ENCODE assay signal across 25 cellular contexts in the genomic region with DNA sequence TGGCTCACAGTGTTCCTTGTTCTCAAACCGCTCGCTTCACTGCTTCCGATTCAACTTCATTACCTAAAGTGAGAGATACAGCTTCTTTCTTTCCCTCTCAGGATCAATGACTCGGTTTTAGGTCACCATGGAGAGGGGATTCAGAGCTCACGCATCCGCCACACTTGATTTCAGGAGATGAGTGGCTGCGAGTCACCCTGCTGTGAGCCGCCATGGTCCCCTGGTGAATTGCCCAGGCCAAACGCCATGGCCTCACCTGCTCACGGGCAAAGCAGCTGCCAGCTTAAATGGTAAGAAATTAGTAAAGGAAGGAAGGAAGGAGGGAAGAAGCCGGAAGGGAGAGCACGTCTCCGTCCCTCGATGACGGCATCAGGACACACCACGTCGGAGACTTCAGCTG.
A peak's percentile ranks its signal among the peaks of the same experiment; 100 is the strongest.
DNase-seq lines count a peak whose midpoint lies in the region; ATAC-seq and TF ChIP-seq lines count a peak whose summit lies in the region.
"Had no signal": no experiment of that assay in that cellular context is flagged by ENCODE, and none has a peak within 500 bp of the region (broad histone marks: within the 10 kb centered on the region; RNA-seq: fewer than 3 reads in every experiment).

No MANE protein-coding gene starts in this region.

- H3K9ac ChIP-seq in BLaER1 (no peak overlapping the region), GM23248 (no peak overlapping the region)

- peaks cover 17% of the 10 kb centered on the region for H3K4me1 Mint-ChIP-seq in T-helper 17 cell
- H3K4me1 Mint-ChIP-seq in effector memory CD8-positive, alpha-beta T cell (ENCODE audit: low read depth in 2 of 2), result peaks cover 14 to 16% of the 10 kb centered on the region in 2 donors
- peaks cover 1% of the 10 kb centered on the region for H3K4me1 Mint-ChIP-seq in activated T-helper 2 cell treated with anti-CD3 and anti-CD28 coated beads, Interferon-gamma antibody, Interleukin-2, Interleukin-4, amounts not matched to agents 10 μg/mL and 5 μg/mL and 100 μg/mL, durations not matched to agents 14 hours and 24 hours and 36 hours (ENCODE audit: low read depth)

- 73 to 75% methylated on average over 16 to 17 of the region's 17 CpGs for WGBS in GM23248 (ENCODE audit: low coverage in 1 of 2, low lambda C conversion rate in 2 of 2, missing lambda C conversion rate in 2 of 2), 2 experiments

- H3K27me3 Mint-ChIP-seq in T-helper 17 cell, result peaks cover 51% of the 10 kb centered on the region
- peaks cover 10 to 39% of the 10 kb centered on the region in 2 donors for H3K27me3 Mint-ChIP-seq in effector memory CD8-positive, alpha-beta T cell
- H3K27me3 Mint-ChIP-seq in activated T-helper 2 cell treated with anti-CD3 and anti-CD28 coated beads, Interferon-gamma antibody, Interleukin-2, Interleukin-4, amounts not matched to agents 10 μg/mL and 5 μg/mL and 100 μg/mL, durations not matched to agents 14 hours and 24 hours and 36 hours (ENCODE audit: low read depth), result peaks cover 11% of the 10 kb centered on the region

- H3K27me3 ChIP-seq in BLaER1 (no peaks in the 10 kb centered on the region), GM23248 (replicated peaks; ENCODE audit: insufficient read depth) (no peaks in the 10 kb centered on the region), brain microvascular endothelial cell (replicated peaks) (no peaks in the 10 kb centered on the region)
- H3K27me3 ChIP-seq: pancreas had no signal

- DNase-seq in GM23248 (peak; percentile 42), T-helper 17 cell (no peak), kidney tubule cell (ENCODE audit: low spot score) (peak; percentile 86), brain microvascular endothelial cell (no peak)
- DNase-seq in effector memory CD8-positive, alpha-beta T cell, result no peak
- no peak for DNase-seq in activated T-helper 2 cell treated with anti-CD3 and anti-CD28 coated beads, Interferon-gamma antibody, Interleukin-2, Interleukin-4, amounts not matched to agents 10 μg/mL and 5 μg/mL and 100 μg/mL, durations not matched to agents 14 hours and 24 hours and 36 hours (ENCODE audit: low spot score)
- DNase-seq: activated CD4-positive, alpha-beta T cell treated with anti-CD3 and anti-CD28 coated beads, Interleukin-2, amount 50 U/mL, for 48 hours; activated CD4-positive, CD25-positive, alpha-beta regulatory T cell treated with anti-CD3 and anti-CD28 coated beads, Interleukin-2, amount 50 U/mL, for 72 hours; activated naive CD4-positive, alpha-beta T cell treated with anti-CD3 and anti-CD28 coated beads for 36 hours; activated T-cell treated with anti-CD3 and anti-CD28 coated beads, Interleukin-2, amount 50 U/mL, for 72 hours; AML-193; CD4-positive, alpha-beta memory T cell; hypothalamus; mesenchymal stem cell; NCI-H1436 treated with DMSO at 0.1 percent for 48 hours; NCI-H748 treated with DMSO at 0.1 percent for 48 hours; stimulated activated naive B cell treated with anti-CD40 and anti-IgM and Interleukin-4, amounts not matched to agents 10 μg/mL and 1 μg/mL and 100 μg/mL, for 72 hours had no signal

- H3K27ac ChIP-seq in BLaER1 (no peak overlapping the region), GM23248 (no peak overlapping the region), brain microvascular endothelial cell (no peak overlapping the region)
- H3K27ac ChIP-seq: A549, pancreas, skin epidermis had no signal

- H3K36me3 Mint-ChIP-seq in T-helper 17 cell (ENCODE audit: low read depth), result peaks cover 2% of the 10 kb centered on the region
- H3K36me3 Mint-ChIP-seq in effector memory CD8-positive, alpha-beta T cell (ENCODE audit: insufficient read depth), result peaks cover 4% of the 10 kb centered on the region
- H3K36me3 Mint-ChIP-seq in activated T-helper 2 cell treated with anti-CD3 and anti-CD28 coated beads, Interferon-gamma antibody, Interleukin-2, Interleukin-4, amounts not matched to agents 10 μg/mL and 5 μg/mL and 100 μg/mL, durations not matched to agents 14 hours and 24 hours and 36 hours (ENCODE audit: low read depth), result no peaks in the 10 kb centered on the region

- ATAC-seq in T-helper 17 cell (no peak), GM19023 (IDR thresholded peaks at IDR 0.05; ENCODE audit: unreplicated experiment) (no peak)
- ATAC-seq in effector memory CD8-positive, alpha-beta T cell (replicated peaks), result no peak
- ATAC-seq: activated T-cell treated with anti-CD3 and anti-CD28 coated beads, Interleukin-2, amount 50 U/mL, for 72 hours; HCT116; pancreas; stimulated activated naive B cell treated with anti-CD40 and anti-IgM and Interleukin-4, amounts not matched to agents 10 μg/mL and 1 μg/mL and 100 μg/mL, for 72 hours had no signal

- H3K4me1 ChIP-seq in BLaER1, result peaks cover 35% of the 10 kb centered on the region
- H3K4me1 ChIP-seq in GM23248 (ENCODE audit: insufficient read depth), result peaks cover 5% of the 10 kb centered on the region; the same call in 1 of the 2 replicates
- H3K4me1 ChIP-seq: A549, pancreas had no signal

- no peak overlapping the region for H3K27ac Mint-ChIP-seq in T-helper 17 cell
- H3K27ac Mint-ChIP-seq in effector memory CD8-positive, alpha-beta T cell, result no peak overlapping the region
- H3K27ac Mint-ChIP-seq in activated T-helper 2 cell treated with anti-CD3 and anti-CD28 coated beads, Interferon-gamma antibody, Interleukin-2, Interleukin-4, amounts not matched to agents 10 μg/mL and 5 μg/mL and 100 μg/mL, durations not matched to agents 14 hours and 24 hours and 36 hours, result no peak overlapping the region
- H3K27ac Mint-ChIP-seq: activated naive CD4-positive, alpha-beta T cell treated with anti-CD3 and anti-CD28 coated beads for 36 hours; activated T-cell treated with anti-CD3 and anti-CD28 coated beads, Interleukin-2, amount 50 U/mL, for 72 hours; CD4-positive, alpha-beta memory T cell; stimulated activated naive B cell treated with anti-CD40 and anti-IgM and Interleukin-4, amounts not matched to agents 10 μg/mL and 1 μg/mL and 100 μg/mL, for 72 hours had no signal

- no peaks in the 10 kb centered on the region for H3K79me2 ChIP-seq in GM23248 (ENCODE audit: insufficient read depth)

- no peaks in the 10 kb centered on the region for H3F3A ChIP-seq in GM23248 (ENCODE audit: insufficient read depth)

- peaks cover 5 to 9% of the 10 kb centered on the region in 2 donors for H3K9me3 Mint-ChIP-seq in effector memory CD8-positive, alpha-beta T cell
- H3K9me3 Mint-ChIP-seq in activated T-helper 2 cell treated with anti-CD3 and anti-CD28 coated beads, Interferon-gamma antibody, Interleukin-2, Interleukin-4, amounts not matched to agents 10 μg/mL and 5 μg/mL and 100 μg/mL, durations not matched to agents 14 hours and 24 hours and 36 hours, result peaks cover 8% of the 10 kb centered on the region

- H3K9me3 ChIP-seq in BLaER1 (peaks cover 21% of the 10 kb centered on the region), GM23248 (ENCODE audit: low read depth) (no peaks in the 10 kb centered on the region), T-helper 17 cell (ENCODE audit: control insufficient read depth, low read length, poor library complexity, severe bottlenecking) (no peaks in the 10 kb centered on the region)
- H3K9me3 ChIP-seq: A549, pancreas had no signal

- in situ Hi-C loops in GM23248 (cut with MboI), result no loop called here
- in situ Hi-C loops in brain microvascular endothelial cell (cut with HindIII; ENCODE audit: low pct_ligation_motif_present, low sequenced_read_pairs), result no loop called here

- H3K36me3 ChIP-seq in BLaER1, result no peaks in the 10 kb centered on the region
- H3K36me3 ChIP-seq in GM23248 (ENCODE audit: low read depth), result no peaks in the 10 kb centered on the region
- H3K36me3 ChIP-seq in brain microvascular endothelial cell (replicated peaks), result no peaks in the 10 kb centered on the region
- H3K36me3 ChIP-seq: pancreas had no signal

- H3K4me3 ChIP-seq in BLaER1, result no peak overlapping the region
- H3K4me3 ChIP-seq in GM23248, result no peak overlapping the region
- no peak overlapping the region for H3K4me3 ChIP-seq in brain microvascular endothelial cell (ENCODE audit: low read depth, low read length)
- H3K4me3 ChIP-seq: A549, pancreas, skin epidermis had no signal

- H3K4me2 ChIP-seq in BLaER1 (peak overlapping the region; percentile 89), GM23248 (ENCODE audit: unreplicated experiment) (no peak overlapping the region)
- H3K4me2 ChIP-seq: A549 had no signal

- no peaks in the 10 kb centered on the region for H4K20me1 ChIP-seq in BLaER1
- no peaks in the 10 kb centered on the region for H4K20me1 ChIP-seq in GM23248 (ENCODE audit: insufficient read depth)

- intact Hi-C loops in activated T-helper 2 cell treated with anti-CD3 and anti-CD28 coated beads, Interferon-gamma antibody, Interleukin-2, Interleukin-4, amounts not matched to agents 10 μg/mL and 5 μg/mL and 100 μg/mL, durations not matched to agents 14 hours and 24 hours and 36 hours (cut with micrococcal nuclease), result no loop called here

- peak overlapping the region; percentile 5 for H3K4me3 Mint-ChIP-seq in T-helper 17 cell
- no peak overlapping the region for H3K4me3 Mint-ChIP-seq in effector memory CD8-positive, alpha-beta T cell
- no peak overlapping the region for H3K4me3 Mint-ChIP-seq in activated T-helper 2 cell treated with anti-CD3 and anti-CD28 coated beads, Interferon-gamma antibody, Interleukin-2, Interleukin-4, amounts not matched to agents 10 μg/mL and 5 μg/mL and 100 μg/mL, durations not matched to agents 14 hours and 24 hours and 36 hours (ENCODE audit: low read depth)
- H3K4me3 Mint-ChIP-seq: activated naive CD4-positive, alpha-beta T cell treated with anti-CD3 and anti-CD28 coated beads for 36 hours; activated T-cell treated with anti-CD3 and anti-CD28 coated beads, Interleukin-2, amount 50 U/mL, for 72 hours; CD4-positive, alpha-beta memory T cell; central memory CD8-positive, alpha-beta T cell; neural crest cell; stimulated activated naive B cell treated with anti-CD40 and anti-IgM and Interleukin-4, amounts not matched to agents 10 μg/mL and 1 μg/mL and 100 μg/mL, for 72 hours had no signal

- no peak for TF ChIP-seq CTCF in brain microvascular endothelial cell (IDR thresholded peaks at IDR 0.05; ENCODE audit: low read depth, low read length, missing control alignments)

- H2AFZ ChIP-seq in GM23248, result no peak overlapping the region

- no peaks in the 10 kb centered on the region for H3K9me2 ChIP-seq in GM23248 (ENCODE audit: insufficient read depth)

Comparison
In these comparisons a context has a peak if more than half of its experiments do, and no peak if none do; other contexts are left out.
1. DNase-seq: peak in GM23248 (single experiment) and kidney tubule cell (single experiment); none in T-helper 17 cell (0 of 3), effector memory CD8-positive, alpha-beta T cell (0 of 3), activated T-helper 2 cell treated with anti-CD3 and anti-CD28 coated beads, Interferon-gamma antibody, Interleukin-2, Interleukin-4, amounts not matched to agents 10 μg/mL and 5 μg/mL and 100 μg/mL, durations not matched to agents 14 hours and 24 hours and 36 hours (single experiment) and brain microvascular endothelial cell (single experiment).